In the genomic region with DNA sequence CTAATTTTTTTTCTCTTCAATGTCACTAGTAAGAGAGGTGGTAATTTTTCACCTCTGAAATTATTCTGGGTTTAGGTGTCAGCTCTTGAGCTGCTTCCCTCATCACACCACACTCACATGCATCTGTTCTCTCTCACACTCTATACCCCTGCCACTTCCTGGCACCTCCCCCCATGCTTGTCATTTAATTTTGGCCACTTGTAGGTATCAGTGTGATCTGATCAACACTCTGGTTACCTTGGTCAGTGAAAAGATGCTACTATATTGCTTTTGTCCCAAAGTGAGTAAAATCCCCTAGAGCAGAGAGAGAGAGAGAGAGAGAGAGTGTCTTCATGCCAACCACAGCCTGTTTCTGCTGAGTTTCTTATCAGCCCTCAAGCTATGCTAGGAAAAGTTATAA, we compare ENCODE assay signal across 11 cellular contexts. TPM values are rescaled to one million over a fixed set of nuclear protein-coding genes. Genes with fewer than 3 reads are reported as not detected.
DNase-seq lines count a peak whose midpoint lies in the region; ATAC-seq, FAIRE-seq and TF ChIP-seq lines count a peak whose summit lies in the region.
"Had no signal": no experiment of that assay in that cellular context is flagged by ENCODE, and none has a peak within 500 bp of the region (broad histone marks: within the 10 kb centered on the region; RNA-seq: fewer than 3 reads in every experiment).

No MANE protein-coding gene starts in this region.

- H3K4me3 ChIP-seq in CD4-positive, CD25-positive, alpha-beta regulatory T cell (ENCODE audit: low read depth, low read length) = peak overlapping the region; percentile 9
- H3K4me3 ChIP-seq in H1 (ENCODE audit: extremely low read depth in 1 of 4, insufficient read depth in 2 of 4, low read depth in 3 of 4, low read length in 4 of 4) = no peak overlapping the region

- TF ChIP-seq EP300 in H1 (IDR thresholded peaks at IDR 0.05; ENCODE audit: borderline replicate concordance in 1 of 2, low read depth in 2 of 2, low read length in 2 of 2) = no peak

- peak overlapping the region; percentile 8 to 49 (median 24) for H3K4me3 Mint-ChIP-seq in CD4-positive, CD25-positive, alpha-beta regulatory T cell

- peak overlapping the region; percentile 57 to 83 (median 70) for H3K27ac Mint-ChIP-seq in CD4-positive, CD25-positive, alpha-beta regulatory T cell

- peaks cover 54 to 86% (median 63%) of the 10 kb centered on the region in 4 donors for H3K4me1 Mint-ChIP-seq in CD4-positive, CD25-positive, alpha-beta regulatory T cell

- H3K27me3 Mint-ChIP-seq in CD4-positive, CD25-positive, alpha-beta regulatory T cell = no peaks in the 10 kb centered on the region

- CTCF ChIA-PET in H1 (lab: Charles Lee; ENCODE audit: partially characterized antibody) = interaction anchor here (1.0 to 2.0 kb wide), 2 partner anchors 43 to 96 kb away, joined by 3 to 9 read pairs; a partner anchor contains a TSS

- no peak overlapping the region for H2AK5ac ChIP-seq in H1 (ENCODE audit: low read depth, low read length)

- no peak overlapping the region for H2BK120ac ChIP-seq in H1 (replicated peaks; ENCODE audit: low read depth, low read length)

- no peak overlapping the region for H2BK20ac ChIP-seq in H1 (ENCODE audit: low read length)

- H3K9me3 Mint-ChIP-seq in CD4-positive, CD25-positive, alpha-beta regulatory T cell = no peaks in the 10 kb centered on the region

- H2BK12ac ChIP-seq in H1 (ENCODE audit: low read depth, low read length) = no peak overlapping the region

- peaks cover 0 to 1% of the 10 kb centered on the region in 2 experiments for H4K20me1 ChIP-seq in H1 (replicated peaks in 1 of 2; ENCODE audit: control insufficient read depth in 1 of 2, insufficient read depth in 2 of 2, low read length in 2 of 2)

- H4K8ac ChIP-seq in H1 (ENCODE audit: extremely low read depth, insufficient read depth, low read length) = no peak overlapping the region

- no peak overlapping the region for H3K14ac ChIP-seq in H1 (ENCODE audit: insufficient read length)

- no peak overlapping the region for H3K4ac ChIP-seq in H1 (replicated peaks; ENCODE audit: insufficient read length, low read depth, low read length)

- peaks cover 40% of the 10 kb centered on the region for H3K36me3 Mint-ChIP-seq in CD4-positive, CD25-positive, alpha-beta regulatory T cell

- peak in 2 of 3 donors; percentile 46 to 55 for DNase-seq in CD4-positive, CD25-positive, alpha-beta regulatory T cell
- peak; percentile 31 for DNase-seq in NAMALWA (ENCODE audit: low spot score)
- DNase-seq in H1 (ENCODE audit: low read depth in 1 of 2, low spot score in 2 of 2) = no peak
- no peak for DNase-seq in medulla oblongata (ENCODE audit: extremely low spot score)
- no peak for DNase-seq in NCI-H1436 (lab: John Stamatoyannopoulos, UW)
- DNase-seq: NCI-H1092 treated with DMSO at 0.1 percent for 48 hours had no signal

- TF ChIP-seq CTCF in H1 (IDR thresholded peaks at IDR 0.05; ENCODE audit: control extremely low read depth in 1 of 3, insufficient read depth in 1 of 3, low read depth in 1 of 3, low read length in 3 of 3) = no peak

- POLR2A ChIA-PET in H1 (lab: Charles Lee; ENCODE audit: partially characterized antibody) = interaction anchor here (0.7 to 1.0 kb wide), 3 partner anchors 31 to 98 kb away, joined by 3 to 4 read pairs (median 3); no protein-coding TSS in a partner anchor

- FAIRE-seq in H1 (lab: Jason Lieb, UNC) = no peak
- FAIRE-seq: G401.6 had no signal

- H4K5ac ChIP-seq in H1 (ENCODE audit: insufficient read length, low read depth, low read length) = no peak overlapping the region

- H3K4me1 ChIP-seq in CD4-positive, CD25-positive, alpha-beta regulatory T cell (ENCODE audit: control insufficient read depth, insufficient read depth, low read length, poor library complexity, severe bottlenecking) = peaks cover 51% of the 10 kb centered on the region
- H3K4me1 ChIP-seq in H1 (replicated peaks in 1 of 4; ENCODE audit: control insufficient read depth in 3 of 4, insufficient read depth in 4 of 4, low read length in 3 of 4) = peaks cover 0 to 2% (median 0%) of the 10 kb centered on the region in 4 experiments; a peak in 1 of 7 replicates

- no peak overlapping the region for H3K23ac ChIP-seq in H1 (ENCODE audit: insufficient read length)

- no peak overlapping the region for H3K56ac ChIP-seq in H1 (replicated peaks; ENCODE audit: insufficient read length, low read depth, low read length)

- no peaks in the 10 kb centered on the region for H3K79me1 ChIP-seq in H1 (ENCODE audit: low read depth, low read length)

- H3K36me3 ChIP-seq in CD4-positive, CD25-positive, alpha-beta regulatory T cell (ENCODE audit: control insufficient read depth, insufficient read depth, low read length) = peaks cover 77% of the 10 kb centered on the region
- peaks cover 0 to 13% (median 2%) of the 10 kb centered on the region in 4 experiments; a peak in 2 of 8 replicates for H3K36me3 ChIP-seq in H1 (ENCODE audit: control insufficient read depth in 2 of 4, insufficient read depth in 4 of 4, low read length in 3 of 4)

- no peaks in the 10 kb centered on the region for H3K79me2 ChIP-seq in H1 (ENCODE audit: control insufficient read depth in 1 of 2, insufficient read depth in 2 of 2, low read length in 2 of 2)

- H2AFZ ChIP-seq in H1 (ENCODE audit: low read length) = no peak overlapping the region

- no peak for TF ChIP-seq RAD21 in H1 (IDR thresholded peaks at IDR 0.05 in 1 of 2, conservative IDR thresholded peaks at IDR 0.05 in 1 of 2; ENCODE audit: low read depth in 2 of 2, low read length in 2 of 2)

- H3K4me2 ChIP-seq in H1 (ENCODE audit: insufficient read depth in 1 of 2, low read depth in 2 of 2, low read length in 2 of 2) = no peak overlapping the region

- H3K9ac ChIP-seq in H1 (replicated peaks in 1 of 4; ENCODE audit: extremely low read depth in 1 of 4, low read depth in 3 of 4, low read length in 3 of 4) = no peak overlapping the region

- H2BK15ac ChIP-seq in H1 (ENCODE audit: low read length) = no peak overlapping the region

- no peaks in the 10 kb centered on the region for H3K23me2 ChIP-seq in H1 (ENCODE audit: low read depth, low read length)

- H3K18ac ChIP-seq in H1 (ENCODE audit: extremely low read depth, low read length) = no peak overlapping the region

- TF ChIP-seq POLR2A in H1 (IDR thresholded peaks at IDR 0.05; ENCODE audit: control extremely low read depth in 1 of 2, low read depth in 2 of 2, low read length in 2 of 2) = no peak

- no peak overlapping the region for H2BK5ac ChIP-seq in H1 (ENCODE audit: low read depth, low read length)

- H3K27me3 ChIP-seq in CD4-positive, CD25-positive, alpha-beta regulatory T cell (ENCODE audit: control insufficient read depth, insufficient read depth, low read length) = no peaks in the 10 kb centered on the region
- H3K27me3 ChIP-seq in H1 (replicated peaks in 1 of 4; ENCODE audit: control insufficient read depth in 3 of 4, extremely low read depth in 1 of 4, insufficient read depth in 3 of 4, low read length in 3 of 4) = no peaks in the 10 kb centered on the region

- H3K27ac ChIP-seq in CD4-positive, CD25-positive, alpha-beta regulatory T cell (ENCODE audit: insufficient read depth, low read length, poor library complexity, severe bottlenecking) = peak overlapping the region; percentile 61
- H3K27ac ChIP-seq in H1 (ENCODE audit: low read depth, low read length) = no peak overlapping the region

- peak; percentile 72 to 83 for ATAC-seq in CD4-positive, CD25-positive, alpha-beta regulatory T cell (ENCODE audit: low read depth in 2 of 2)
- ATAC-seq in GM19452 (IDR thresholded peaks at IDR 0.05; ENCODE audit: unreplicated experiment) (peak; percentile 67), GM21515 (IDR thresholded peaks at IDR 0.05; ENCODE audit: unreplicated experiment) (no peak), HG03025 (IDR thresholded peaks at IDR 0.05; ENCODE audit: low FRiP score, unreplicated experiment) (no peak)
- ATAC-seq: left lobe of liver had no signal

- H4K91ac ChIP-seq in H1 (replicated peaks; ENCODE audit: insufficient read length, low read length) = no peak overlapping the region

- no peaks in the 10 kb centered on the region for H3K9me3 ChIP-seq in CD4-positive, CD25-positive, alpha-beta regulatory T cell (ENCODE audit: control insufficient read depth in 2 of 2, low read length in 2 of 2)
- H3K9me3 ChIP-seq in H1 (ENCODE audit: insufficient read depth in 2 of 2, low read depth in 1 of 2, low read length in 1 of 2) = no peaks in the 10 kb centered on the region

TF ChIP-seq in H1, 55 proteins besides CTCF, POLR2A, EP300 and RAD21:
- TF ChIP-seq KDM5A (IDR thresholded peaks at IDR 0.05; ENCODE audit: low read length) (no peak), JUND (IDR thresholded peaks at IDR 0.05; ENCODE audit: low read length) (0 out of 2 replicates have a peak, but pooled peaks have one; percentile 32), NRF1 (IDR thresholded peaks at IDR 0.05; ENCODE audit: low read depth, low read length) (no peak), KDM1A (IDR thresholded peaks at IDR 0.05; ENCODE audit: borderline replicate concordance, low read length) (no peak)
- TF ChIP-seq, protein P1, sequence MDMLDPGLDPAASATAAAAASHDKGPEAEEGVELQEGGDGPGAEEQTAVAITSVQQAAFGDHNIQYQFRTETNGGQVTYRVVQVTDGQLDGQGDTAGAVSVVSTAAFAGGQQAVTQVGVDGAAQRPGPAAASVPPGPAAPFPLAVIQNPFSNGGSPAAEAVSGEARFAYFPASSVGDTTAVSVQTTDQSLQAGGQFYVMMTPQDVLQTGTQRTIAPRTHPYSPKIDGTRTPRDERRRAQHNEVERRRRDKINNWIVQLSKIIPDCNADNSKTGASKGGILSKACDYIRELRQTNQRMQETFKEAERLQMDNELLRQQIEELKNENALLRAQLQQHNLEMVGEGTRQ (IDR thresholded peaks at IDR 0.05; ENCODE audit: low read length) = no peak

RNA-seq across cellular contexts. Expression of a gene that starts 42.5 kb away (rescaled TPM):
- 126 TPM for total RNA-seq in CD4-positive, CD25-positive, alpha-beta regulatory T cell
- polyA plus RNA-seq in CD4-positive, CD25-positive, alpha-beta regulatory T cell = 100 to 1,000 TPM; 104 to 139 (median 108) TPM
- 12.2 and 13.4 TPM in 2 replicates for total RNA-seq in H1 (2021; fragmentation: NEBNext Ultra II Directional; extraction: Animal tissue kit (Norgen Biotek cat#: 25700))
- 2.0 and 2.2 TPM in 2 replicates for polyA plus RNA-seq in H1 (2011; rRNA removed)
- 4.4 TPM for polyA plus RNA-seq in H1 (2011; cell fraction: cytosol; rRNA removed)
- polyA plus RNA-seq in H1 (2011; cell fraction: nucleus; rRNA removed) = 1.7 TPM
- 5.0 to 13.6 TPM (median 5.5 TPM) in 4 replicates for polyA plus RNA-seq in H1 (2012, experiment 1 of 2)
- polyA plus RNA-seq in H1 (2012, experiment 2 of 2) = 1.9 TPM
- polyA plus RNA-seq in H1 (2013, experiment 1 of 2) = 6.3 TPM
- polyA plus RNA-seq in H1 (2013, experiment 2 of 2) = 6.4 TPM
- 2.3 and 2.6 TPM in 2 replicates for polyA minus RNA-seq in H1 (2011; rRNA and poly(A)+ RNA removed)
- polyA minus RNA-seq in H1 (2011; cell fraction: cytosol; rRNA and poly(A)+ RNA removed) = 3.7 TPM
- polyA minus RNA-seq in H1 (2011; cell fraction: nucleus; rRNA and poly(A)+ RNA removed) = 3.8 TPM

Comparison
In these comparisons a context has a peak if more than half of its experiments do, and no peak if none do; other contexts are left out.
1. ATAC-seq: peak in CD4-positive, CD25-positive, alpha-beta regulatory T cell (2 of 2) and GM19452 (single experiment); none in GM21515 (single experiment) and HG03025 (single experiment).
2. DNase-seq: peak in CD4-positive, CD25-positive, alpha-beta regulatory T cell (2 of 3) and NAMALWA (single experiment); none in H1 (0 of 2), medulla oblongata (single experiment) and NCI-H1436 (single experiment).